16 cellular contexts compared by ENCODE assay signal in the genomic region with DNA sequence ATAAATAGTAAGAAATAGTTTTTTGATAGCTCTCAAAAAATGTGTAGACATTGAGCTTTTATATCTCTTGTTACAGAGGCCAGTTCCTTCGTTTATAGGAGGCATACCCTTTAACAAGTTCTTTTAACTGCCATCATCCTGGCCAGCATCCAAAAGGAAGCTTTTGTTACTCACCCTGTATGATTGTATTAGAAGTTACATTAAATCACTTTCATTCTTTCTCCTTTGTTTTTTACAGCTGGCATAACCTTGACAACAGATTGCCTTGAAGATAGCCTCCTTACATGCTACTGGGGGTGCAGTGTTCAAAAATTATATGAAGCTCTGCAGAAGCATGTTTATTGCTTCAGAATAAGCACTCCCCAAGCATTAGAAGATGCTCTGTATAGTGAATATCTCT. TPM values are rescaled to one million over a fixed set of nuclear protein-coding genes. Genes with fewer than 3 reads are reported as not detected.
DNase-seq lines count a peak whose midpoint lies in the region; ATAC-seq and TF ChIP-seq lines count a peak whose summit lies in the region.
"Had no signal": no experiment of that assay in that cellular context is flagged by ENCODE, and none has a peak within 500 bp of the region (broad histone marks: within the 10 kb centered on the region; RNA-seq: fewer than 3 reads in every experiment).

No MANE protein-coding gene starts in this region.

- no peak for TF ChIP-seq POLR2A in IMR-90 (IDR thresholded peaks at IDR 0.05; ENCODE audit: low read depth, low read length)

- intact Hi-C loops in IMR-90 (cut with micrococcal nuclease): no loop called here
- intact Hi-C loops in Right ventricle myocardium inferior (cut with DNase I): no loop called here
- intact Hi-C loops in activated naive CD4-positive, alpha-beta T cell treated with anti-CD3 and anti-CD28 coated beads for 36 hours (cut with micrococcal nuclease): loop anchor here (10.0 kb wide), 1 partner anchor 425 kb away; no protein-coding TSS in a partner anchor

- H4K20me1 ChIP-seq in IMR-90 (ENCODE audit: insufficient read depth, low read length): no peaks in the 10 kb centered on the region; the same call in 1 of the 2 replicates

- H3K4me1 ChIP-seq in IMR-90 (ENCODE audit: control insufficient read depth, insufficient read depth, low read length): peaks cover 2% of the 10 kb centered on the region

- DNase-seq in COR-L47 (lab: John Stamatoyannopoulos, UW) (peak; percentile 64), IMR-90 (peak; percentile 68), astrocyte of the spinal cord (ENCODE audit: low read depth, low spot score) (peak; percentile 59), lung microvascular endothelial cell (ENCODE audit: low read depth in 2 of 2) (peak; percentile 55 to 92), DMS 273 (lab: John Stamatoyannopoulos, UW; ENCODE audit: unreplicated experiment) (no peak), Right ventricle myocardium inferior (ENCODE audit: missing footprints) (no peak)
- no peak for DNase-seq in activated naive CD4-positive, alpha-beta T cell treated with anti-CD3 and anti-CD28 coated beads for 36 hours
- DNase-seq: activated T-cell treated with anti-CD3 and anti-CD28 coated beads, Interleukin-2, amount 50 U/mL, for 1 hour; aorta; effector CD4-positive, alpha-beta T cell; naive thymus-derived CD4-positive, alpha-beta T cell; NCI-H1694; right cardiac atrium; stimulated activated naive CD8-positive, alpha-beta T cell treated with anti-CD3 and anti-CD28 coated beads, Interleukin-15, Interleukin-2, amounts not matched to agents 100 U/mL and 50 U/mL, for 24 hours had no signal

- peak; percentile 32; the same call in 1 of the 2 replicates for ATAC-seq in IMR-90 (ENCODE audit: low read depth)
- no peak for ATAC-seq in Right ventricle myocardium inferior
- no peak for ATAC-seq in GM18511 (IDR thresholded peaks at IDR 0.05; ENCODE audit: unreplicated experiment)
- ATAC-seq: naive thymus-derived CD4-positive, alpha-beta T cell; right cardiac atrium; stimulated activated naive CD8-positive, alpha-beta T cell treated with anti-CD3 and anti-CD28 coated beads, Interleukin-15, Interleukin-2, amounts not matched to agents 100 U/mL and 50 U/mL, for 24 hours had no signal

- no peaks in the 10 kb centered on the region for H3K27me3 Mint-ChIP-seq in activated naive CD4-positive, alpha-beta T cell treated with anti-CD3 and anti-CD28 coated beads for 36 hours (ENCODE audit: low read depth)
- H3K27me3 Mint-ChIP-seq: naive thymus-derived CD4-positive, alpha-beta T cell had no signal

- H2AK9ac ChIP-seq in IMR-90 (replicated peaks; ENCODE audit: low read depth, low read length, poor library complexity): no peak overlapping the region

- no CpG with 5 or more reads among the region's 1 CpG for WGBS in IMR-90 (ENCODE audit: extremely low coverage in 2 of 2, insufficient read length in 1 of 2), 2 experiments

- no peaks in the 10 kb centered on the region for H3K27me3 ChIP-seq in IMR-90 (ENCODE audit: control insufficient read depth, insufficient read depth, low read length)

- in situ Hi-C loops in IMR-90 (cut with MboI; ENCODE audit: low sequenced_read_pairs): no loop called here
- in situ Hi-C loops in astrocyte of the spinal cord (cut with HindIII; ENCODE audit: low sequenced_read_pairs): no loop called here

- no peak overlapping the region for H4K91ac ChIP-seq in IMR-90 (ENCODE audit: insufficient read depth, low read depth, low read length)

- BruUV-seq in IMR-90 (replicated peaks; lab: Mats Ljungman, UMichigan): no TSS peak

- H3K4me2 ChIP-seq in IMR-90 (ENCODE audit: low read depth, low read length): no peak overlapping the region

- H3K4me3 ChIP-seq in IMR-90 (ENCODE audit: insufficient read depth, low read depth, low read length) (no peak overlapping the region), astrocyte of the spinal cord (ENCODE audit: low read depth, low read length) (no peak overlapping the region)

- H2BK5ac ChIP-seq in IMR-90 (ENCODE audit: low read depth, low read length, poor library complexity, severe bottlenecking): no peak overlapping the region

- H3K4me3 Mint-ChIP-seq in activated naive CD4-positive, alpha-beta T cell treated with anti-CD3 and anti-CD28 coated beads for 36 hours: no peak overlapping the region
- H3K4me3 Mint-ChIP-seq: naive thymus-derived CD4-positive, alpha-beta T cell had no signal

- no peak for TF ChIP-seq RAD21 in IMR-90 (IDR thresholded peaks at IDR 0.05; ENCODE audit: low read length)

- dilution Hi-C loops in IMR-90 (cut with HindIII; ENCODE audit: low sequenced_read_pairs, unreplicated experiment): no loop called here

- no peak overlapping the region for H2AFZ ChIP-seq in IMR-90 (replicated peaks; ENCODE audit: low read length, poor library complexity)

- H3K14ac ChIP-seq in IMR-90 (replicated peaks; ENCODE audit: low read depth, low read length): no peak overlapping the region

- no peak overlapping the region for H3K18ac ChIP-seq in IMR-90 (ENCODE audit: low read depth, low read length)

- H2BK20ac ChIP-seq in IMR-90 (ENCODE audit: low read depth, low read length): no peak overlapping the region

- peaks cover 3% of the 10 kb centered on the region; the same call in 1 of the 2 replicates for H3K9me1 ChIP-seq in IMR-90 (ENCODE audit: insufficient read depth, low read length)

- H4K5ac ChIP-seq in IMR-90 (ENCODE audit: low read depth, low read length): no peak overlapping the region

- peaks cover 6 to 7% of the 10 kb centered on the region in 2 experiments for H3K79me1 ChIP-seq in IMR-90 (ENCODE audit: low read depth in 1 of 2, low read length in 2 of 2)

- H2BK120ac ChIP-seq in IMR-90 (ENCODE audit: low read depth, low read length): no peak overlapping the region

- POLR2A ChIA-PET in IMR-90 (lab: Charles Lee; ENCODE audit: unreplicated experiment): no interaction called here

- TF ChIP-seq CTCF in IMR-90 (conservative IDR thresholded peaks at IDR 0.05; ENCODE audit: low read depth, low read length) (no peak), astrocyte of the spinal cord (IDR thresholded peaks at IDR 0.05; ENCODE audit: low read depth, low read length) (no peak)

- H4K8ac ChIP-seq in IMR-90 (ENCODE audit: low read depth in 2 of 2, low read length in 2 of 2): no peak overlapping the region

- H3K36me3 ChIP-seq in IMR-90 (ENCODE audit: control insufficient read depth, insufficient read depth, low read length): peaks cover 12% of the 10 kb centered on the region

- H3K4me1 Mint-ChIP-seq in activated naive CD4-positive, alpha-beta T cell treated with anti-CD3 and anti-CD28 coated beads for 36 hours (ENCODE audit: low read depth): no peaks in the 10 kb centered on the region

- H3K27ac ChIP-seq in IMR-90 (ENCODE audit: insufficient read depth, low read length): no peak overlapping the region
- H3K27ac ChIP-seq: C4-2B had no signal

- no peak overlapping the region for H3K27ac Mint-ChIP-seq in activated naive CD4-positive, alpha-beta T cell treated with anti-CD3 and anti-CD28 coated beads for 36 hours
- H3K27ac Mint-ChIP-seq: naive thymus-derived CD4-positive, alpha-beta T cell had no signal

- H3K23ac ChIP-seq in IMR-90 (ENCODE audit: low read depth, low read length): no peak overlapping the region

- no peak overlapping the region for H3K9ac ChIP-seq in IMR-90 (ENCODE audit: low read depth, low read length)

- H3K9me3 ChIP-seq in IMR-90 (ENCODE audit: control insufficient read depth, insufficient read depth, low read length): no peaks in the 10 kb centered on the region

- no peak overlapping the region for H2BK15ac ChIP-seq in IMR-90 (ENCODE audit: low read depth, low read length)

- H3K4ac ChIP-seq in IMR-90 (ENCODE audit: low read depth, low read length): no peak overlapping the region

- no peaks in the 10 kb centered on the region for H3K9me3 Mint-ChIP-seq in activated naive CD4-positive, alpha-beta T cell treated with anti-CD3 and anti-CD28 coated beads for 36 hours
- H3K9me3 Mint-ChIP-seq: naive thymus-derived CD4-positive, alpha-beta T cell had no signal

- no peak overlapping the region for H3K56ac ChIP-seq in IMR-90 (ENCODE audit: extremely low read depth, insufficient read depth, low read length)

- H2AK5ac ChIP-seq in IMR-90 (ENCODE audit: low read depth, low read length): no peak overlapping the region

- CTCF ChIA-PET in IMR-90 (lab: Yijun Ruan, JAX): no interaction called here
- CTCF ChIA-PET in activated naive CD4-positive, alpha-beta T cell treated with anti-CD3 and anti-CD28 coated beads for 36 hours (lab: Charles Lee): interaction anchor here (1.0 to 1.2 kb wide), 2 partner anchors 62 to 182 kb away, joined by 3 read pairs; no protein-coding TSS in a partner anchor

- H3K36me3 Mint-ChIP-seq in activated naive CD4-positive, alpha-beta T cell treated with anti-CD3 and anti-CD28 coated beads for 36 hours (ENCODE audit: low read depth): no peaks in the 10 kb centered on the region

TF ChIP-seq in IMR-90, 13 proteins besides CTCF, POLR2A, EP300 and RAD21 (continues in another document):
- TF ChIP-seq RFX5 (IDR thresholded peaks at IDR 0.05; ENCODE audit: low read depth, low read length): no peak
- no peak for TF ChIP-seq MAZ (IDR thresholded peaks at IDR 0.05; ENCODE audit: borderline replicate concordance, low read depth, low read length)
- no peak for TF ChIP-seq CEBPB (IDR thresholded peaks at IDR 0.05; ENCODE audit: low read depth, low read length)
- TF ChIP-seq RCOR1 (IDR thresholded peaks at IDR 0.05; ENCODE audit: insufficient replicate concordance, low read length): no peak
- no peak for TF ChIP-seq BHLHE40 (IDR thresholded peaks at IDR 0.05; ENCODE audit: low read depth, low read length)

RNA-seq across cellular contexts. Expression of gene CGRRF1, which starts 20.1 kb away (rescaled TPM):
- total RNA-seq in IMR-90 (2012; rRNA removed): 13.8 and 15.3 TPM in 2 replicates
- 5.1 and 6.0 TPM in 2 replicates for polyA plus RNA-seq in IMR-90 (2012; rRNA removed)
- 1.1 and 2.3 TPM in 2 replicates for polyA plus RNA-seq in IMR-90 (2012; cell fraction: cytosol; rRNA removed)
- polyA plus RNA-seq in IMR-90 (2012; cell fraction: nucleus; rRNA removed; ENCODE audit: low replicate concordance): 0.85 and 9.4 TPM in 2 replicates
- 10.0 and 13.7 TPM in 2 replicates for total RNA-seq in lung microvascular endothelial cell
- 16.2 TPM for total RNA-seq in Right ventricle myocardium inferior
- total RNA-seq in activated naive CD4-positive, alpha-beta T cell treated with anti-CD3 and anti-CD28 coated beads for 36 hours: 1 to 10 TPM; 9.2 to 9.7 TPM

RNA-seq across cellular contexts. Expression of gene SAMD4A, which starts 37.1 kb away (rescaled TPM):
- total RNA-seq in IMR-90 (2012; rRNA removed): 36.7 and 38.2 TPM in 2 replicates
- 20.0 and 22.9 TPM in 2 replicates for polyA plus RNA-seq in IMR-90 (2012; rRNA removed)
- 9.1 and 12.2 TPM in 2 replicates for polyA plus RNA-seq in IMR-90 (2012; cell fraction: cytosol; rRNA removed)
- 27.3 and 38.9 TPM in 2 replicates for polyA plus RNA-seq in IMR-90 (2012; cell fraction: nucleus; rRNA removed; ENCODE audit: low replicate concordance)
- 19.6 and 43.5 TPM in 2 replicates for total RNA-seq in lung microvascular endothelial cell
- total RNA-seq in Right ventricle myocardium inferior: 128 TPM
- total RNA-seq in activated naive CD4-positive, alpha-beta T cell treated with anti-CD3 and anti-CD28 coated beads for 36 hours: 1 to 10 TPM; 4.7 to 4.9 TPM
- polyA plus RNA-seq: naive thymus-derived CD4-positive, alpha-beta T cell had no signal

RNA-seq across cellular contexts. Expression of gene GMFB, which starts 41.0 kb away (rescaled TPM):
- 59.1 and 123 TPM in 2 replicates for total RNA-seq in IMR-90 (2012; rRNA removed)
- 14.1 and 22.4 TPM in 2 replicates for polyA plus RNA-seq in IMR-90 (2012; rRNA removed)
- polyA plus RNA-seq in IMR-90 (2012; cell fraction: cytosol; rRNA removed): 4.1 and 7.2 TPM in 2 replicates
- 8.0 and 19.3 TPM in 2 replicates for polyA plus RNA-seq in IMR-90 (2012; cell fraction: nucleus; rRNA removed; ENCODE audit: low replicate concordance)
- 68.9 and 82.3 TPM in 2 replicates for total RNA-seq in lung microvascular endothelial cell
- total RNA-seq in Right ventricle myocardium inferior: 24.9 TPM
- total RNA-seq in activated naive CD4-positive, alpha-beta T cell treated with anti-CD3 and anti-CD28 coated beads for 36 hours: 10 to 100 TPM; 29.5 to 33.4 TPM

Comparison
In these comparisons a context has a peak if more than half of its experiments do, and no peak if none do; other contexts are left out.
1. DNase-seq: peak in COR-L47 (single experiment), IMR-90 (single experiment), astrocyte of the spinal cord (single experiment) and lung microvascular endothelial cell (2 of 2); none in DMS 273 (single experiment), Right ventricle myocardium inferior (single experiment) and activated naive CD4-positive, alpha-beta T cell treated with anti-CD3 and anti-CD28 coated beads for 36 hours (single experiment).